In the genomic region with DNA sequence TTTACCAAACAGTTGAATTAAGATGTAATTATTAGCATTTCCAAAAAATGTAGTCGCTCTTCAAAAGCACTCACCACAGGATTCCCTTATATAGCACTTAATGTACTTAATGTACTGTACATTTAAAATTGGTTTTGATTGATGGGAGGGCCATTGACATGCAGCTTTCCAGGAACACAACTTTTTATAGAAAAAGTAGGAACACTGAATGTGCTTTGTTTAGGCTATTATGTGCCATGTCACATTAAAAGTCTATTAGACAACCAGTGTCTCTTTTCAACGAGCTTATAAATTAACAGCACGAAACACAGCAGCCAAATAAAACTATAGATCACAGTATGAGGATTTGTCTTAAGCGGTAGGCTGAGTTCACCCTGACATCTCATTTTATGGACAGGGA, we compare ENCODE assay signal across 35 cellular contexts.
"Had no signal": no experiment of that assay in that cellular context is flagged by ENCODE, and none has a peak within 500 bp of the region (broad histone marks: within the 10 kb centered on the region; RNA-seq: fewer than 3 reads in every experiment).

No MANE protein-coding gene starts in this region.

- H3K4me1 ChIP-seq: body of pancreas, breast epithelium had no signal

- H3K9me3 ChIP-seq: adrenal gland, body of pancreas, breast epithelium had no signal

- H3K4me1 Mint-ChIP-seq: activated CD4-positive, alpha-beta T cell treated with anti-CD3 and anti-CD28 coated beads for 36 hours; activated CD4-positive, alpha-beta T cell treated with anti-CD3 and anti-CD28 coated beads, Interleukin-2, amount 10 ng/mL, durations not matched to agents 24 days and 14 days; activated T-helper 17 cell treated with anti-CD3 and anti-CD28 coated beads, Interleukin-2, amount 50 U/mL, for 72 hours had no signal

- H3K9me3 Mint-ChIP-seq: activated CD4-positive, alpha-beta memory T cell treated with anti-CD3 and anti-CD28 coated beads for 36 hours; activated CD4-positive, alpha-beta T cell treated with anti-CD3 and anti-CD28 coated beads, Interleukin-2, amount 10 ng/mL, durations not matched to agents 24 days and 14 days; activated CD8-positive, alpha-beta T cell treated with anti-CD3 and anti-CD28 coated beads for 36 hours; activated naive CD4-positive, alpha-beta T cell treated with anti-CD3 and anti-CD28 coated beads for 36 hours; activated naive CD4-positive, alpha-beta T cell treated with anti-CD3 and anti-CD28 coated beads, Interleukin-2, amount 50 U/mL, for 72 hours; activated naive CD8-positive, alpha-beta T cell treated with anti-CD3 and anti-CD28 coated beads for 36 hours; activated T-helper 1 cell treated with anti-CD3 and anti-CD28 coated beads, Interleukin-12 subunit alpha, Interleukin-12 subunit beta, Interleukin-2, Interleukin-4 antibody, amounts not matched to agents 30 ng/mL and 10 ng/mL and 1 ng/mL, durations not matched to agents 14 hours and 24 hours and 36 hours; activated T-helper 17 cell treated with anti-CD3 and anti-CD28 coated beads, Interleukin-2, amount 50 U/mL, for 72 hours; T-helper 1 cell treated with Interleukin-12 subunit alpha and Interleukin-12 subunit beta and Interleukin-4 antibody, amounts not matched to agents 30 μg/mL and 1 μg/mL, for 36 hours; T-helper 2 cell treated with Interferon-gamma antibody and Interleukin-4, amounts not matched to agents 5 μg/mL and 100 μg/mL, for 36 hours; WTC11 had no signal

- H3K4me3 Mint-ChIP-seq: activated CD4-positive, alpha-beta memory T cell treated with anti-CD3 and anti-CD28 coated beads for 36 hours; activated CD4-positive, alpha-beta T cell treated with anti-CD3 and anti-CD28 coated beads for 36 hours; activated CD4-positive, alpha-beta T cell treated with anti-CD3 and anti-CD28 coated beads, Interleukin-2, amount 10 ng/mL, durations not matched to agents 24 days and 14 days; activated CD8-positive, alpha-beta T cell treated with anti-CD3 and anti-CD28 coated beads for 36 hours; activated naive CD4-positive, alpha-beta T cell treated with anti-CD3 and anti-CD28 coated beads for 36 hours; activated naive CD8-positive, alpha-beta T cell treated with anti-CD3 and anti-CD28 coated beads for 36 hours; activated T-helper 1 cell treated with anti-CD3 and anti-CD28 coated beads, Interleukin-12 subunit alpha, Interleukin-12 subunit beta, Interleukin-2, Interleukin-4 antibody, amounts not matched to agents 30 ng/mL and 10 ng/mL and 1 ng/mL, durations not matched to agents 14 hours and 24 hours and 36 hours; activated T-helper 17 cell treated with anti-CD3 and anti-CD28 coated beads, Interleukin-2, amount 50 U/mL, for 72 hours; T-helper 1 cell treated with Interleukin-12 subunit alpha and Interleukin-12 subunit beta and Interleukin-4 antibody, amounts not matched to agents 30 μg/mL and 1 μg/mL, for 36 hours; T-helper 2 cell treated with Interferon-gamma antibody and Interleukin-4, amounts not matched to agents 5 μg/mL and 100 μg/mL, for 36 hours; WTC11 had no signal

- H3K4me3 ChIP-seq: adrenal gland, body of pancreas, breast epithelium had no signal

- H3K36me3 Mint-ChIP-seq: activated CD4-positive, alpha-beta memory T cell treated with anti-CD3 and anti-CD28 coated beads for 36 hours; activated naive CD4-positive, alpha-beta T cell treated with anti-CD3 and anti-CD28 coated beads, Interleukin-2, amount 50 U/mL, for 72 hours; activated naive CD8-positive, alpha-beta T cell treated with anti-CD3 and anti-CD28 coated beads for 36 hours; WTC11 had no signal

- H3K27ac Mint-ChIP-seq: activated CD4-positive, alpha-beta memory T cell treated with anti-CD3 and anti-CD28 coated beads for 36 hours; activated CD4-positive, alpha-beta T cell treated with anti-CD3 and anti-CD28 coated beads for 36 hours; activated CD4-positive, alpha-beta T cell treated with anti-CD3 and anti-CD28 coated beads, Interleukin-2, amount 10 ng/mL, durations not matched to agents 24 days and 14 days; activated CD8-positive, alpha-beta T cell treated with anti-CD3 and anti-CD28 coated beads for 36 hours; activated naive CD4-positive, alpha-beta T cell treated with anti-CD3 and anti-CD28 coated beads for 36 hours; activated naive CD4-positive, alpha-beta T cell treated with anti-CD3 and anti-CD28 coated beads, Interleukin-2, amount 50 U/mL, for 72 hours; activated naive CD8-positive, alpha-beta T cell treated with anti-CD3 and anti-CD28 coated beads for 36 hours; activated T-helper 1 cell treated with anti-CD3 and anti-CD28 coated beads, Interleukin-12 subunit alpha, Interleukin-12 subunit beta, Interleukin-2, Interleukin-4 antibody, amounts not matched to agents 30 ng/mL and 10 ng/mL and 1 ng/mL, durations not matched to agents 14 hours and 24 hours and 36 hours; activated T-helper 17 cell treated with anti-CD3 and anti-CD28 coated beads, Interleukin-2, amount 50 U/mL, for 72 hours; T-helper 1 cell treated with Interleukin-12 subunit alpha and Interleukin-12 subunit beta and Interleukin-4 antibody, amounts not matched to agents 30 μg/mL and 1 μg/mL, for 36 hours; T-helper 2 cell treated with Interferon-gamma antibody and Interleukin-4, amounts not matched to agents 5 μg/mL and 100 μg/mL, for 36 hours; WTC11 had no signal

- H3K36me3 ChIP-seq: adrenal gland, brain microvascular endothelial cell, breast epithelium, WERI-Rb-1 had no signal

- H3K27me3 Mint-ChIP-seq: activated CD4-positive, alpha-beta memory T cell treated with anti-CD3 and anti-CD28 coated beads for 36 hours; activated CD4-positive, alpha-beta T cell treated with anti-CD3 and anti-CD28 coated beads for 36 hours; activated CD8-positive, alpha-beta T cell treated with anti-CD3 and anti-CD28 coated beads for 36 hours; activated naive CD8-positive, alpha-beta T cell treated with anti-CD3 and anti-CD28 coated beads for 36 hours; activated T-helper 17 cell treated with anti-CD3 and anti-CD28 coated beads, Interleukin-2, amount 50 U/mL, for 72 hours had no signal

- DNase-seq: activated CD4-positive, alpha-beta memory T cell treated with anti-CD3 and anti-CD28 coated beads for 36 hours; activated CD4-positive, alpha-beta T cell treated with anti-CD3 and anti-CD28 coated beads for 1 hour; activated CD4-positive, alpha-beta T cell treated with anti-CD3 and anti-CD28 coated beads for 36 hours; activated CD4-positive, alpha-beta T cell treated with anti-CD3 and anti-CD28 coated beads, Interleukin-2, amount 10 ng/mL, durations not matched to agents 24 days and 14 days; activated CD4-positive, alpha-beta T cell treated with anti-CD3 and anti-CD28 coated beads, Interleukin-2, amount 50 U/mL, for 1 hour; activated CD4-positive, alpha-beta T cell treated with anti-CD3 and anti-CD28 coated beads, Interleukin-2, amount 50 U/mL, for 4 hours; activated CD4-positive, CD25-positive, alpha-beta regulatory T cell; activated CD8-positive, alpha-beta memory T cell treated with anti-CD3 and anti-CD28 coated beads, Interleukin-2, amount 50 U/mL, for 4 hours; activated CD8-positive, alpha-beta T cell treated with anti-CD3 and anti-CD28 coated beads for 36 hours; activated effector memory CD4-positive, alpha-beta T cell treated with anti-CD3 and anti-CD28 coated beads, Interleukin-2, amount 50 U/mL, for 16 hours; activated gamma-delta T cell treated with Interleukin-2 at 50 U/mL for 16 hours; activated naive CD4-positive, alpha-beta T cell; activated naive CD4-positive, alpha-beta T cell treated with anti-CD3 and anti-CD28 coated beads for 36 hours; activated naive CD4-positive, alpha-beta T cell treated with anti-CD3 and anti-CD28 coated beads, Interleukin-2, amount 50 U/mL, for 16 hours; activated naive CD8-positive, alpha-beta T cell treated with anti-CD3 and anti-CD28 coated beads for 36 hours; activated T-cell treated with anti-CD3 and anti-CD28 coated beads for 4 hours; activated T-cell treated with anti-CD3 and anti-CD28 coated beads, Interleukin-2, amount 50 U/mL, for 1 hour; activated T-cell treated with anti-CD3 and anti-CD28 coated beads, Interleukin-2, amount 50 U/mL, for 48 hours; adrenal gland; amniotic stem cell; aorta; body of pancreas; brain microvascular endothelial cell; central memory CD4-positive, alpha-beta T cell; T-helper 1 cell; T-helper 2 cell; T-helper 9 cell; WERI-Rb-1 had no signal

- H3K27ac ChIP-seq: adrenal gland, body of pancreas, brain microvascular endothelial cell, breast epithelium, WERI-Rb-1 had no signal
